Comparison of ENCODE assay signal across 8 cellular contexts in genomic region chr14:31560759-31561154, GRCh38. TPM values are rescaled to one million over a fixed set of nuclear protein-coding genes. Genes with fewer than 3 reads are reported as not detected.
DNase-seq lines count a peak whose midpoint lies in the region; TF ChIP-seq lines count a peak whose summit lies in the region.

No MANE protein-coding gene starts in this region.

- no peak overlapping the region for H3K4me3 ChIP-seq in KMS-11 (IDR thresholded peaks at IDR 0.05; ENCODE audit: insufficient read depth, low read depth, low read length)
- H3K4me3 ChIP-seq in dorsolateral prefrontal cortex = peak overlapping the region; percentile 67 to 98 (median 85)

- peak overlapping the region; percentile 96 for H3K4me3 Mint-ChIP-seq in activated CD4-positive, alpha-beta T cell treated with anti-CD3 and anti-CD28 coated beads, Interleukin-2, amount 10 ng/mL, durations not matched to agents 7 days and 5 days
- H3K4me3 Mint-ChIP-seq in neural crest cell = peak overlapping the region; percentile 97

- H3K4me1 Mint-ChIP-seq in activated CD4-positive, alpha-beta T cell treated with anti-CD3 and anti-CD28 coated beads, Interleukin-2, amount 10 ng/mL, durations not matched to agents 7 days and 5 days = peaks cover 25% of the 10 kb centered on the region
- peaks cover 26% of the 10 kb centered on the region for H3K4me1 Mint-ChIP-seq in neural crest cell

- no peaks in the 10 kb centered on the region for H4K20me1 ChIP-seq in KMS-11 (ENCODE audit: insufficient read depth)

- no peaks in the 10 kb centered on the region for H3K9me3 Mint-ChIP-seq in activated CD4-positive, alpha-beta T cell treated with anti-CD3 and anti-CD28 coated beads, Interleukin-2, amount 10 ng/mL, durations not matched to agents 7 days and 5 days
- H3K9me3 Mint-ChIP-seq in neural crest cell = no peaks in the 10 kb centered on the region

- H3K4me2 ChIP-seq in KMS-11 = peak overlapping the region; percentile 53

- no peaks in the 10 kb centered on the region for H3K27me3 ChIP-seq in KMS-11 (ENCODE audit: insufficient read depth, low read depth)
- no peaks in the 10 kb centered on the region for H3K27me3 ChIP-seq in dorsolateral prefrontal cortex

- CTCF ChIA-PET in activated CD4-positive, alpha-beta T cell treated with anti-CD3 and anti-CD28 coated beads, Interleukin-2, amount 10 ng/mL, durations not matched to agents 7 days and 5 days (lab: Charles Lee) = no interaction called here

- H3K4me1 ChIP-seq in KMS-11 (ENCODE audit: low read depth, poor library complexity, severe bottlenecking) = no peaks in the 10 kb centered on the region

- TF ChIP-seq CTCF in KMS-11 (conservative IDR thresholded peaks at IDR 0.05; ENCODE audit: low read depth, low read length) (no peak), dorsolateral prefrontal cortex (IDR thresholded peaks at IDR 0.05 in 54 of 56, conservative IDR thresholded peaks at IDR 0.05 in 2 of 56; ENCODE audit: low read depth in 1 of 56, partially characterized antibody in 56 of 56) (no peak), neural crest cell (conservative IDR thresholded peaks at IDR 0.05) (no peak)

- intact Hi-C loops in dorsolateral prefrontal cortex (cut with DNase I) = loop anchor here (2.0 to 5.0 kb wide), 2 partner anchors 103 to 104 kb away; partner anchors contain the start of gene DTD2 (in 2 of the 2)

- peaks cover 15% of the 10 kb centered on the region for H3K27me3 Mint-ChIP-seq in activated CD4-positive, alpha-beta T cell treated with anti-CD3 and anti-CD28 coated beads, Interleukin-2, amount 10 ng/mL, durations not matched to agents 7 days and 5 days
- H3K27me3 Mint-ChIP-seq in neural crest cell (ENCODE audit: low read depth) = peaks cover 29% of the 10 kb centered on the region

- H3K27ac ChIP-seq in KMS-11 = peak overlapping the region; percentile 74
- H3K27ac ChIP-seq in dorsolateral prefrontal cortex = peak overlapping the region in 54 of 59 donors; percentile 35 to 96 (median 86)

- H3K9ac ChIP-seq in KMS-11 = peak overlapping the region; percentile 92

- POLR2A ChIA-PET in activated CD4-positive, alpha-beta T cell treated with anti-CD3 and anti-CD28 coated beads, Interleukin-2, amount 10 ng/mL, durations not matched to agents 7 days and 5 days (lab: Charles Lee) = interaction anchor here (0.6 to 0.9 kb wide), 2 partner anchors 13 to 185 kb away, joined by 4 read pairs; no protein-coding TSS in a partner anchor

- no peaks in the 10 kb centered on the region for H3K36me3 Mint-ChIP-seq in activated CD4-positive, alpha-beta T cell treated with anti-CD3 and anti-CD28 coated beads, Interleukin-2, amount 10 ng/mL, durations not matched to agents 7 days and 5 days (ENCODE audit: low read depth)
- no peaks in the 10 kb centered on the region for H3K36me3 Mint-ChIP-seq in neural crest cell (ENCODE audit: low read depth)

- no peaks in the 10 kb centered on the region for H3K79me2 ChIP-seq in KMS-11 (ENCODE audit: insufficient read depth, low read depth)

- DNase-seq in activated CD4-positive, alpha-beta T cell treated with anti-CD3 and anti-CD28 coated beads, Interleukin-2, amount 10 ng/mL, durations not matched to agents 7 days and 5 days = no peak
- no peak for DNase-seq in activated CD4-positive, alpha-beta T cell treated with anti-CD3 and anti-CD28 coated beads for 4 hours
- DNase-seq in dorsolateral prefrontal cortex = no peak
- DNase-seq in neural crest cell (ENCODE audit: low read depth, low spot score) = no peak
- no peak for DNase-seq in ACHN
- no peak for DNase-seq in middle frontal gyrus (ENCODE audit: extremely low spot score, low spot score)
- DNase-seq in H4 (ENCODE audit: low spot score) = no peak

- in situ Hi-C loops in ACHN (cut with HindIII; ENCODE audit: low pct_ligation_motif_present, low pct_unique_long_range_greater_than_20kb, low sequenced_read_pairs) = no loop called here

- H3K27ac Mint-ChIP-seq in activated CD4-positive, alpha-beta T cell treated with anti-CD3 and anti-CD28 coated beads, Interleukin-2, amount 10 ng/mL, durations not matched to agents 7 days and 5 days = peak overlapping the region; percentile 98
- H3K27ac Mint-ChIP-seq in neural crest cell (ENCODE audit: unreplicated experiment) = peak overlapping the region; percentile 99

- peak overlapping the region; percentile 86 for H2AFZ ChIP-seq in KMS-11 (ENCODE audit: low read depth)

- no peaks in the 10 kb centered on the region for H3K36me3 ChIP-seq in KMS-11 (ENCODE audit: insufficient read depth)

RNA-seq across cellular contexts. Expression of gene NUBPL, which starts 0.4 kb away (rescaled TPM):
- 1 to 10 TPM; 4.8 to 6.4 TPM for total RNA-seq in activated CD4-positive, alpha-beta T cell treated with anti-CD3 and anti-CD28 coated beads, Interleukin-2, amount 10 ng/mL, durations not matched to agents 7 days and 5 days
- total RNA-seq in dorsolateral prefrontal cortex (10 to 100 TPM in 118 of 120 experiments, 1 to 10 TPM in 2; 7.5 to 25.4 (median 16.1) TPM), neural crest cell (13.2 and 13.8 TPM in 2 replicates)
- 10.5 and 17.3 TPM in 2 replicates for total RNA-seq in H4 (2014; rRNA removed; shearing (Covaris generic))
